In the genomic region with DNA sequence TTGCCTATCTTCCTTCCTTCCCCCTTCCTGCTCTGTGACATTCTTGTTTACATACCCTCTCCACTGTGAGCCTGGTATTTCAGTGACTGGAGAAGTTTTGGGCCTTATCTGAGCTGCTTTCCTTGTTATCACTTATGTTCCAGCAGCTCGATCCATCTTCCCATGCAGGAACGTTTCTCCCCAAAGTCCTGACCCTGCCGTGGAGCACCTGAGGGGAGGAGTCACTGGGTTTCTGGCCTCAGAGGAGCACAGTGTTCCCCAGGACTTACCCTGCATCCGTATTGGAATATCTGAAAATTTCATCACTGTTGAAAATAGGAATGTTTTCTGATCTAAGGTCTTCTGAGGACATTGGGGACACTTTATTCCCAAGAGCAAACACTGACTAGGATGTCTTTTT, we compare ENCODE assay signal across 24 cellular contexts.
DNase-seq lines count a peak whose midpoint lies in the region; ATAC-seq, FAIRE-seq and TF ChIP-seq lines count a peak whose summit lies in the region.
"Had no signal": no experiment of that assay in that cellular context is flagged by ENCODE, and none has a peak within 500 bp of the region (broad histone marks: within the 10 kb centered on the region; RNA-seq: fewer than 3 reads in every experiment).

No MANE protein-coding gene starts in this region.

- H3K4me2 ChIP-seq in astrocyte (ENCODE audit: low read length): peak overlapping the region; percentile 34
- H3K4me2 ChIP-seq: KMS-11 had no signal

- no peaks in the 10 kb centered on the region for H4K20me1 ChIP-seq in astrocyte (ENCODE audit: insufficient read depth, low read length)

- FAIRE-seq in astrocyte (lab: Jason Lieb, UNC): no peak
- FAIRE-seq: GM19239 had no signal

- H3K27ac Mint-ChIP-seq in astrocyte (ENCODE audit: unreplicated experiment) (no peak overlapping the region), mesothelial cell of epicardium (peak overlapping the region; percentile 56)
- H3K27ac Mint-ChIP-seq: activated CD4-positive, alpha-beta memory T cell treated with anti-CD3 and anti-CD28 coated beads for 36 hours; activated T-helper 2 cell treated with anti-CD3 and anti-CD28 coated beads, Interferon-gamma antibody, Interleukin-2, Interleukin-4, amounts not matched to agents 10 μg/mL and 5 μg/mL and 100 μg/mL, durations not matched to agents 14 hours and 24 hours and 36 hours; CD4-positive, CD25-positive, alpha-beta regulatory T cell; stimulated activated naive CD8-positive, alpha-beta T cell treated with anti-CD3 and anti-CD28 coated beads, Interleukin-15, Interleukin-2, amounts not matched to agents 100 ng/mL and 50 ng/mL, for 24 hours; T-cell had no signal

- no peaks in the 10 kb centered on the region for H3K36me3 Mint-ChIP-seq in astrocyte (ENCODE audit: low read depth, unreplicated experiment)
- H3K36me3 Mint-ChIP-seq in mesothelial cell of epicardium: no peaks in the 10 kb centered on the region
- H3K36me3 Mint-ChIP-seq: activated CD4-positive, alpha-beta memory T cell treated with anti-CD3 and anti-CD28 coated beads for 36 hours; CD4-positive, CD25-positive, alpha-beta regulatory T cell; T-cell had no signal

- H3K27ac ChIP-seq in astrocyte (ENCODE audit: low read depth, low read length) (no peak overlapping the region), transverse colon (peak overlapping the region in 3 of 4 donors; percentile 10 to 61 (median 16))
- H3K27ac ChIP-seq: KMS-11, Peyer's patch, SJCRH30, tibial nerve had no signal

- H3K4me1 Mint-ChIP-seq in astrocyte (ENCODE audit: low read depth, unreplicated experiment) (peaks cover 11% of the 10 kb centered on the region), mesothelial cell of epicardium (peaks cover 39% of the 10 kb centered on the region)
- H3K4me1 Mint-ChIP-seq: CD4-positive, CD25-positive, alpha-beta regulatory T cell; T-cell had no signal

- in situ Hi-C loops in transverse colon (cut with MboI; ENCODE audit: low pct_ligation_motif_present in 1 of 4, low pct_unique_long_range_greater_than_20kb in 1 of 4, low sequenced_read_pairs in 3 of 4): no loop called here

- peaks cover 21% of the 10 kb centered on the region for H3K27me3 Mint-ChIP-seq in astrocyte (ENCODE audit: low read depth, unreplicated experiment)
- H3K27me3 Mint-ChIP-seq in mesothelial cell of epicardium (ENCODE audit: low read depth): no peaks in the 10 kb centered on the region
- H3K27me3 Mint-ChIP-seq: CD4-positive, CD25-positive, alpha-beta regulatory T cell; stimulated activated naive CD8-positive, alpha-beta T cell treated with anti-CD3 and anti-CD28 coated beads, Interleukin-15, Interleukin-2, amounts not matched to agents 100 ng/mL and 50 ng/mL, for 24 hours had no signal

- DNase-seq in astrocyte (ENCODE audit: low read depth) (no peak), cardiac septum (ENCODE audit: low spot score) (peak; percentile 62), mesothelial cell of epicardium (ENCODE audit: low spot score in 2 of 2, unreplicated experiment in 2 of 2) (no peak), transverse colon (no peak), foreskin melanocyte (no peak)
- DNase-seq: activated CD4-positive, alpha-beta memory T cell treated with anti-CD3 and anti-CD28 coated beads for 36 hours; CD4-positive, CD25-positive, alpha-beta regulatory T cell; effector CD4-positive, alpha-beta T cell; foreskin fibroblast; NCI-H2171; NCI-H524; NK-92 treated with Interleukin-12 subunit alpha and Interleukin-12 subunit beta, amount 100 ng/mL, for 24 hours; Peyer's patch; SJCRH30; T-cell had no signal

- 72 to 79% methylated on average over 4 of the region's 4 CpGs for WGBS in transverse colon (ENCODE audit: low coverage in 1 of 2), 2 donors

- no peaks in the 10 kb centered on the region for H3K79me2 ChIP-seq in astrocyte (ENCODE audit: insufficient read depth, low read length)

- H3K36me3 ChIP-seq in astrocyte (ENCODE audit: insufficient read depth, low read length) (no peaks in the 10 kb centered on the region), transverse colon (no peaks in the 10 kb centered on the region)
- H3K36me3 ChIP-seq: Peyer's patch, SJCRH30, tibial nerve had no signal

- H3K27me3 ChIP-seq in astrocyte (ENCODE audit: insufficient read depth, low read length) (no peaks in the 10 kb centered on the region), transverse colon (no peaks in the 10 kb centered on the region)
- H3K27me3 ChIP-seq: Peyer's patch, tibial nerve had no signal

- H3K9me3 Mint-ChIP-seq in astrocyte (ENCODE audit: unreplicated experiment) (peaks cover 5% of the 10 kb centered on the region), mesothelial cell of epicardium (no peaks in the 10 kb centered on the region)
- H3K9me3 Mint-ChIP-seq: activated CD4-positive, alpha-beta memory T cell treated with anti-CD3 and anti-CD28 coated beads for 36 hours; activated T-helper 2 cell treated with anti-CD3 and anti-CD28 coated beads, Interferon-gamma antibody, Interleukin-2, Interleukin-4, amounts not matched to agents 10 μg/mL and 5 μg/mL and 100 μg/mL, durations not matched to agents 14 hours and 24 hours and 36 hours; stimulated activated naive CD8-positive, alpha-beta T cell treated with anti-CD3 and anti-CD28 coated beads, Interleukin-15, Interleukin-2, amounts not matched to agents 100 ng/mL and 50 ng/mL, for 24 hours; T-cell had no signal

- intact Hi-C loops in cardiac septum (cut with DNase I) (no loop called here), transverse colon (cut with DNase I; ENCODE audit: low total_unique reads) (no loop called here)

- no peak overlapping the region for H3K4me3 Mint-ChIP-seq in astrocyte (ENCODE audit: unreplicated experiment)
- H3K4me3 Mint-ChIP-seq in mesothelial cell of epicardium: no peak overlapping the region
- H3K4me3 Mint-ChIP-seq: activated CD4-positive, alpha-beta memory T cell treated with anti-CD3 and anti-CD28 coated beads for 36 hours; stimulated activated naive CD8-positive, alpha-beta T cell treated with anti-CD3 and anti-CD28 coated beads, Interleukin-15, Interleukin-2, amounts not matched to agents 100 ng/mL and 50 ng/mL, for 24 hours; T-cell had no signal

- H3K9ac ChIP-seq in astrocyte (ENCODE audit: low read length): no peak overlapping the region
- H3K9ac ChIP-seq: KMS-11 had no signal

- H3K9me3 ChIP-seq in astrocyte (ENCODE audit: insufficient read depth, low read depth, low read length): no peaks in the 10 kb centered on the region
- H3K9me3 ChIP-seq in transverse colon: no peaks in the 10 kb centered on the region
- H3K9me3 ChIP-seq: Peyer's patch, SJCRH30, tibial nerve had no signal

- ATAC-seq in HG02642 (IDR thresholded peaks at IDR 0.05; ENCODE audit: poor library complexity, unreplicated experiment) (no peak), HG03442 (IDR thresholded peaks at IDR 0.05; ENCODE audit: unreplicated experiment) (no peak)
- ATAC-seq: activated CD4-positive, CD25-positive, alpha-beta regulatory T cell treated with anti-CD3 and anti-CD28 coated beads, Interleukin-2, amount 50 U/mL, for 24 hours; T-cell had no signal

- TF ChIP-seq CTCF in astrocyte (IDR thresholded peaks at IDR 0.05; ENCODE audit: insufficient read depth, low read depth, low read length): no peak
- no peak for TF ChIP-seq CTCF in mesothelial cell of epicardium (IDR thresholded peaks at IDR 0.05; ENCODE audit: unreplicated experiment)
- TF ChIP-seq CTCF in transverse colon (IDR thresholded peaks at IDR 0.05): no peak

- no peak for TF ChIP-seq POLR2A in transverse colon (IDR thresholded peaks at IDR 0.05)

- TF ChIP-seq EP300 in transverse colon (IDR thresholded peaks at IDR 0.05; ENCODE audit: low read depth): no peak

- H3K4me3 ChIP-seq in astrocyte (ENCODE audit: insufficient read depth, low read depth, low read length) (no peak overlapping the region), transverse colon (no peak overlapping the region)
- H3K4me3 ChIP-seq: lung, Peyer's patch, SJCRH30, tibial nerve had no signal

- H2AFZ ChIP-seq in astrocyte (ENCODE audit: low read depth, low read length): no peak overlapping the region

- peaks cover 6% of the 10 kb centered on the region for H3K4me1 ChIP-seq in astrocyte (ENCODE audit: insufficient read depth, low read length)
- H3K4me1 ChIP-seq in transverse colon: no peaks in the 10 kb centered on the region
- H3K4me1 ChIP-seq: Peyer's patch, SJCRH30, tibial nerve had no signal
